In the genomic region with DNA sequence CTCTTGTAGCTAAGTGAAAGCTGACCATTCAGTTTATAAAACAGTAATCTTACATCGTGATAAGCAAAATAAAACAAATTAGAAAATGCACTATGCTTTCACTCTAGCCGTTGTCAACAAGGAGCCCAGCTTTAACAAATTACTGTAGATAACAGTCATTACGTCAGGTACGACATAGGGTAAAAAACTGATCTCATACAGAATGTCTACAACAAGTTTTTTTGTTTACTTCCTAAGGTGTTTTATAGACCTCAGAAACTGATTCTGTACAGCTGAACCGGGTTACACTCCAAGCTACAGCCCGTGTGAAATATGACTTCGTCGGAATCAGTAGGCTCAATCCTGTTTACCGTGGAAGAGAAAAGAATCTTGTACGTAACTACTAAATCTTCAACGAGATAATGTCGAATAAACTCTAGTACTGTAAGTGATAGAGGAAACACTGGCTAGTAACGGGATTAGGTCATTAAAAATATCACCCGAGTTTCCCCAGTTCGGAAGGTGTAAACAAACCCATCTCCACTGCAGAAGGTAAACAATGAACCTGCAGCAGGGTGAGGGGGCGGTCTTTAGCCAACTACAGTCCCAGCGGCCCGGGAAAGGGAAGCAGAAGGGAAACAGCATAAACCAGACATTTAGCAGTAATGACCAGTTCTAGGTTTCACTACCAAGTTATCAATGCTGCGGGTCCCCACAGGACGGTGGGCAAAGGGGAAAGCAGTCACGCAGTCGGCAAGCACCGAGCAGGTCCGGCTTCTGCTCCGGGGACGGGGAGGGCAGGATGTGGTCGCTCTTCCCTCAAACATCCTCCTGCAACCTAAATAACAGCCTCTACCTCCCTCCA, we compare ENCODE assay signal across 8 cellular contexts. TPM values are rescaled to one million over a fixed set of nuclear protein-coding genes. Genes with fewer than 3 reads are reported as not detected.
DNase-seq lines count a peak whose midpoint lies in the region; ATAC-seq and TF ChIP-seq lines count a peak whose summit lies in the region.

No MANE protein-coding gene starts in this region.

- DNase-seq in A673 (ENCODE audit: low spot score) (peak; percentile 31), NCI-H510A (lab: John Stamatoyannopoulos, UW) (peak; percentile 30), lung microvascular endothelial cell (ENCODE audit: low read depth in 2 of 2) (peak; percentile 59 to 63)
- DNase-seq in activated CD4-positive, alpha-beta T cell treated with anti-CD3 and anti-CD28 coated beads, Interleukin-2, amount 10 ng/mL, durations not matched to agents 24 days and 14 days: peak; percentile 91
- DNase-seq in effector CD4-positive, alpha-beta T cell: peak; percentile 40
- DNase-seq in stimulated activated CD8-positive, alpha-beta memory T cell treated with anti-CD3 and anti-CD28 coated beads, Interleukin-12 subunit alpha, Interleukin-12 subunit beta, amount 100 ng/mL, for 1 hour (ENCODE audit: low read depth): peak; percentile 11

- peaks cover 28% of the 10 kb centered on the region for H3K36me3 Mint-ChIP-seq in activated CD4-positive, alpha-beta T cell treated with anti-CD3 and anti-CD28 coated beads, Interleukin-2, amount 10 ng/mL, durations not matched to agents 24 days and 14 days (ENCODE audit: low read depth)

- CTCF ChIA-PET in A673 (lab: Charles Lee): no interaction called here

- peak overlapping the region; percentile 95 for H3K27ac ChIP-seq in A673 (ENCODE audit: low read depth, low read length, poor library complexity, severe bottlenecking)

- no TSS peak for BruUV-seq in A673 (replicated peaks; lab: Mats Ljungman, UMichigan)

- no peaks in the 10 kb centered on the region for H3K36me3 ChIP-seq in A673 (ENCODE audit: insufficient read depth, low read length, poor library complexity, severe bottlenecking)

- H3K4me3 Mint-ChIP-seq in activated CD4-positive, alpha-beta T cell treated with anti-CD3 and anti-CD28 coated beads, Interleukin-2, amount 10 ng/mL, durations not matched to agents 24 days and 14 days: peak overlapping the region; percentile 87

- intact Hi-C loops in A673 (cut with micrococcal nuclease; ENCODE audit: unreplicated experiment): loop anchor here (5.0 kb wide), 1 partner anchor 81 kb away; no protein-coding TSS in a partner anchor
- intact Hi-C loops in activated CD4-positive, alpha-beta T cell treated with anti-CD3 and anti-CD28 coated beads, Interleukin-2, amount 10 ng/mL, durations not matched to agents 24 days and 14 days (cut with micrococcal nuclease): loop anchor here (2.0 to 10.0 kb wide), 5 partner anchors 14 to 1701 kb away; a partner anchor contains a TSS

- no peaks in the 10 kb centered on the region for H3K9me3 ChIP-seq in A673 (ENCODE audit: low read depth, low read length, poor library complexity, severe bottlenecking)

- H3K4me1 ChIP-seq in A673 (ENCODE audit: insufficient read depth, low read length, poor library complexity, severe bottlenecking): peaks cover 14% of the 10 kb centered on the region

- ATAC-seq in GM18520 (IDR thresholded peaks at IDR 0.05; ENCODE audit: unreplicated experiment): peak; percentile 21
- peak; percentile 32 for ATAC-seq in HG03039 (IDR thresholded peaks at IDR 0.05; ENCODE audit: unreplicated experiment)

- POLR2A ChIA-PET in A673 (lab: Charles Lee; ENCODE audit: low non-redundant PET): no interaction called here

- H3K27me3 ChIP-seq in A673 (replicated peaks; ENCODE audit: insufficient read depth, low read depth, low read length, poor library complexity): no peaks in the 10 kb centered on the region

- no peaks in the 10 kb centered on the region for H3K9me3 Mint-ChIP-seq in activated CD4-positive, alpha-beta T cell treated with anti-CD3 and anti-CD28 coated beads, Interleukin-2, amount 10 ng/mL, durations not matched to agents 24 days and 14 days

- peaks cover 2% of the 10 kb centered on the region for H3K27me3 Mint-ChIP-seq in activated CD4-positive, alpha-beta T cell treated with anti-CD3 and anti-CD28 coated beads, Interleukin-2, amount 10 ng/mL, durations not matched to agents 24 days and 14 days

- H3K4me1 Mint-ChIP-seq in activated CD4-positive, alpha-beta T cell treated with anti-CD3 and anti-CD28 coated beads, Interleukin-2, amount 10 ng/mL, durations not matched to agents 24 days and 14 days: peaks cover 38% of the 10 kb centered on the region

- H3K4me3 ChIP-seq in A673 (ENCODE audit: low read depth, low read length, poor library complexity, severe bottlenecking): peak overlapping the region; percentile 91

- TF ChIP-seq CTCF in A673 (conservative IDR thresholded peaks at IDR 0.05; ENCODE audit: low read depth, low read length): no peak

- peak overlapping the region; percentile 87 for H3K27ac Mint-ChIP-seq in activated CD4-positive, alpha-beta T cell treated with anti-CD3 and anti-CD28 coated beads, Interleukin-2, amount 10 ng/mL, durations not matched to agents 24 days and 14 days

RNA-seq across cellular contexts. Expression of a gene that starts 1.1 kb away (rescaled TPM):
- total RNA-seq in A673 (2021): 23.3 TPM in 2 replicates
- total RNA-seq in activated CD4-positive, alpha-beta T cell treated with anti-CD3 and anti-CD28 coated beads, Interleukin-2, amount 10 ng/mL, durations not matched to agents 24 days and 14 days: 31.1 and 34.2 TPM in 2 replicates
- total RNA-seq in lung microvascular endothelial cell: 22.8 and 23.3 TPM in 2 replicates

Comparison
In these comparisons a context has a peak if more than half of its experiments do, and no peak if none do; other contexts are left out.
1. Peak in every context shown above with its lines: DNase-seq, ATAC-seq, H3K4me3 ChIP-seq and H3K27ac ChIP-seq.
2. DNase-seq: peak in every context shown above with its lines; median percentile 91 in activated CD4-positive, alpha-beta T cell treated with anti-CD3 and anti-CD28 coated beads, Interleukin-2, amount 10 ng/mL, durations not matched to agents 24 days and 14 days; 61 in lung microvascular endothelial cell; 40 in effector CD4-positive, alpha-beta T cell; 31 in A673; 30 in NCI-H510A; 11 in stimulated activated CD8-positive, alpha-beta memory T cell treated with anti-CD3 and anti-CD28 coated beads, Interleukin-12 subunit alpha, Interleukin-12 subunit beta, amount 100 ng/mL, for 1 hour.